In the genomic region with DNA sequence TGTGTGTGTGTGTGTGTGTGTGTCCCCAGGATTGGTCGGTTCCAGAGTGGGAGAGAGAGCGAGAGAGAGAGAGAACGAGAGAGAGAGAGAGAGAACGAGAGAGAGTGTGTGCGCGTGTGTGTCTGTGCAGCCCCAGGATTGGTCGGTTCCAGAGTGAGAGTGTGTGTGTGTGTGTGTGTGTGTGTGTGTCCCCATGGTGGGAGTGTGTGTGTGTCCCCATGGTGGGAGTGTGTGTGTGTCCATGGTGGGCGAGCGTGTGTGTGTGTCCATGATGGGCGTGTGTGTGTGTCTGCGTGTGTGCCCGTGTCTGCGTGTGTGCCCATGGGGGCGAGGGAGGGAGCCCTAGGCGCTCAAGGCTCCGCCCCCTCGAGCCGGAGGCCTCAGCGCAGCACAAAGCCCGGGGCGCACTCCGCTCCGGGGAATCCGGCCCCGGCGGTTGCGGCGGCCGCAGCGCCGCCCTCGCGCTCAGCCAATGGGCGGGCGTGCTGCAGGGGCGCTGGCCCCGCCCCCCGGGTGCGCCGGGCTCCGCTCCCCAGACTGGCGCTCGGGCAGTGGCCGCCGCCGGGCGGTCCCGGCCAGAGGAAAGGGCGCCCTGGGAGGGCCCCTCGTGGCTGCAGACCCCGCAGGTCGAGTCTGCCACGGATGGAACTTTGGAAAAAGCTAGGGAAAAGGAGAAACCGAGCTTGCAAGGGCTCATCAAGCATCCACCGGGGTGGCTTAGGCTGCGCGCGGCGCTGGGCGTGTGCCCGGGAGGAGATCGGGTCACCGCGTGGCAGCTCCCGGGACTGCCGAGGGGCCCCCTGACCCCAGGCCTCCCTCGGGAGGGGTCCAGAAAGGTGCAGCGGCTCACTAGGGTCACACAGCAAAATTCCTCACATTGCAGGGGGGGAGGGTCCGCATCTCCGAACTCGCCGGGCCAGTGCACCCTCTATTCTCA, we compare ENCODE assay signal across 1 cellular context.
A peak's percentile ranks its signal among the peaks of the same experiment; 100 is the strongest.
TF ChIP-seq lines count a peak whose summit lies in the region.

No MANE protein-coding gene starts in this region.

TF ChIP-seq in HepG2, 621 proteins besides CTCF, POLR2A, EP300 and RAD21 (continued from another document and continues in another):
- TF ChIP-seq, protein P1, sequence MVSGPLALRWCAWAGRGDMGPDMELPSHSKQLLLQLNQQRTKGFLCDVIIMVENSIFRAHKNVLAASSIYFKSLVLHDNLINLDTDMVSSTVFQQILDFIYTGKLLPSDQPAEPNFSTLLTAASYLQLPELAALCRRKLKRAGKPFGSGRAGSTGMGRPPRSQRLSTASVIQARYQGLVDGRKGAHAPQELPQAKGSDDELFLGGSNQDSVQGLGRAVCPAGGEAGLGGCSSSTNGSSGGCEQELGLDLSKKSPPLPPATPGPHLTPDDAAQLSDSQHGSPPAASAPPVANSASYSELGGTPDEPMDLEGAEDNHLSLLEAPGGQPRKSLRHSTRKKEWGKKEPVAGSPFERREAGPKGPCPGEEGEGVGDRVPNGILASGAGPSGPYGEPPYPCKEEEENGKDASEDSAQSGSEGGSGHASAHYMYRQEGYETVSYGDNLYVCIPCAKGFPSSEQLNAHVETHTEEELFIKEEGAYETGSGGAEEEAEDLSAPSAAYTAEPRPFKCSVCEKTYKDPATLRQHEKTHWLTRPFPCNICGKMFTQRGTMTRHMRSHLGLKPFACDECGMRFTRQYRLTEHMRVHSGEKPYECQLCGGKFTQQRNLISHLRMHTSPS (CRISPR knock-in tag; IDR thresholded peaks at IDR 0.05; ENCODE audit: low read depth), result no peak; the same call in 1 of the 2 replicates
- TF ChIP-seq FIP1L1 (IDR thresholded peaks at IDR 0.05; ENCODE audit: borderline replicate concordance, insufficient read depth, low read depth, low read length), result no peak
- TF ChIP-seq HMGXB3 (CRISPR knock-in tag; IDR thresholded peaks at IDR 0.05; ENCODE audit: borderline replicate concordance), result no peak
- no peak for TF ChIP-seq ZBTB42 (CRISPR knock-in tag; IDR thresholded peaks at IDR 0.05)
- TF ChIP-seq, protein P2, sequence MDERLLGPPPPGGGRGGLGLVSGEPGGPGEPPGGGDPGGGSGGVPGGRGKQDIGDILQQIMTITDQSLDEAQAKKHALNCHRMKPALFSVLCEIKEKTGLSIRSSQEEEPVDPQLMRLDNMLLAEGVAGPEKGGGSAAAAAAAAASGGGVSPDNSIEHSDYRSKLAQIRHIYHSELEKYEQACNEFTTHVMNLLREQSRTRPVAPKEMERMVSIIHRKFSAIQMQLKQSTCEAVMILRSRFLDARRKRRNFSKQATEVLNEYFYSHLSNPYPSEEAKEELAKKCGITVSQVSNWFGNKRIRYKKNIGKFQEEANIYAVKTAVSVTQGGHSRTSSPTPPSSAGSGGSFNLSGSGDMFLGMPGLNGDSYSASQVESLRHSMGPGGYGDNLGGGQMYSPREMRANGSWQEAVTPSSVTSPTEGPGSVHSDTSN (CRISPR knock-in tag; IDR thresholded peaks at IDR 0.05), result no peak
- TF ChIP-seq ZNF549 (CRISPR knock-in tag; IDR thresholded peaks at IDR 0.05), result no peak
- TF ChIP-seq MED8 (CRISPR knock-in tag; IDR thresholded peaks at IDR 0.05; ENCODE audit: insufficient replicate concordance), result no peak
- peak; percentile 76 for TF ChIP-seq ZNF691 (CRISPR knock-in tag; IDR thresholded peaks at IDR 0.05; ENCODE audit: borderline replicate concordance, low read depth)
- no peak for TF ChIP-seq NONO (IDR thresholded peaks at IDR 0.05)
- no peak for TF ChIP-seq NONO (CRISPR knock-in tag; conservative IDR thresholded peaks at IDR 0.05)
- TF ChIP-seq ZEB1 (IDR thresholded peaks at IDR 0.05; ENCODE audit: insufficient replicate concordance, low read depth), result no peak
- 0 out of 2 replicates have a peak, but pooled peaks have one; percentile 24 for TF ChIP-seq ZNF3 (CRISPR knock-in tag; IDR thresholded peaks at IDR 0.05)
- TF ChIP-seq RORA (CRISPR knock-in tag; IDR thresholded peaks at IDR 0.05), result no peak
- TF ChIP-seq FOXP1 (IDR thresholded peaks at IDR 0.05), result 0 out of 2 replicates have a peak, but pooled peaks have one; percentile 5
- TF ChIP-seq FOXP1 (CRISPR knock-in tag; IDR thresholded peaks at IDR 0.05), result no peak
- TF ChIP-seq ZNF644 (CRISPR knock-in tag; IDR thresholded peaks at IDR 0.05; ENCODE audit: low read depth), result no peak
- TF ChIP-seq XBP1 (CRISPR knock-in tag; IDR thresholded peaks at IDR 0.05), result no peak
- no peak for TF ChIP-seq ZNF557 (CRISPR knock-in tag; IDR thresholded peaks at IDR 0.05)
- no peak for TF ChIP-seq ZNF207 (IDR thresholded peaks at IDR 0.05; ENCODE audit: borderline replicate concordance)
- TF ChIP-seq ZC3H4 (CRISPR knock-in tag; IDR thresholded peaks at IDR 0.05; ENCODE audit: borderline replicate concordance), result no peak
- TF ChIP-seq, protein P3, sequence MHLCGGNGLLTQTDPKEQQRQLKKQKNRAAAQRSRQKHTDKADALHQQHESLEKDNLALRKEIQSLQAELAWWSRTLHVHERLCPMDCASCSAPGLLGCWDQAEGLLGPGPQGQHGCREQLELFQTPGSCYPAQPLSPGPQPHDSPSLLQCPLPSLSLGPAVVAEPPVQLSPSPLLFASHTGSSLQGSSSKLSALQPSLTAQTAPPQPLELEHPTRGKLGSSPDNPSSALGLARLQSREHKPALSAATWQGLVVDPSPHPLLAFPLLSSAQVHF (CRISPR knock-in tag; IDR thresholded peaks at IDR 0.05), result no peak
- no peak for TF ChIP-seq ZNF703 (CRISPR knock-in tag; IDR thresholded peaks at IDR 0.05; ENCODE audit: borderline replicate concordance)
- TF ChIP-seq ARNT2 (CRISPR knock-in tag; IDR thresholded peaks at IDR 0.05; ENCODE audit: low read depth), result 0 out of 2 replicates have a peak, but pooled peaks have one; percentile 47
- TF ChIP-seq, protein P4, sequence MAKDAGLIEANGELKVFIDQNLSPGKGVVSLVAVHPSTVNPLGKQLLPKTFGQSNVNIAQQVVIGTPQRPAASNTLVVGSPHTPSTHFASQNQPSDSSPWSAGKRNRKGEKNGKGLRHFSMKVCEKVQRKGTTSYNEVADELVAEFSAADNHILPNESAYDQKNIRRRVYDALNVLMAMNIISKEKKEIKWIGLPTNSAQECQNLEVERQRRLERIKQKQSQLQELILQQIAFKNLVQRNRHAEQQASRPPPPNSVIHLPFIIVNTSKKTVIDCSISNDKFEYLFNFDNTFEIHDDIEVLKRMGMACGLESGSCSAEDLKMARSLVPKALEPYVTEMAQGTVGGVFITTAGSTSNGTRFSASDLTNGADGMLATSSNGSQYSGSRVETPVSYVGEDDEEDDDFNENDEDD (CRISPR knock-in tag; IDR thresholded peaks at IDR 0.05; ENCODE audit: borderline replicate concordance), result no peak
- TF ChIP-seq SRSF4 (IDR thresholded peaks at IDR 0.05; ENCODE audit: low read depth, low read length, poor library complexity, severe bottlenecking), result peak; percentile 33
- TF ChIP-seq ETV5 (CRISPR knock-in tag; IDR thresholded peaks at IDR 0.05; ENCODE audit: borderline replicate concordance), result no peak
- TF ChIP-seq HNRNPUL1 (IDR thresholded peaks at IDR 0.05; ENCODE audit: low read depth, low read length), result no peak
- no peak for TF ChIP-seq JDP2 (CRISPR knock-in tag; IDR thresholded peaks at IDR 0.05; ENCODE audit: borderline replicate concordance)
- TF ChIP-seq, protein P5, sequence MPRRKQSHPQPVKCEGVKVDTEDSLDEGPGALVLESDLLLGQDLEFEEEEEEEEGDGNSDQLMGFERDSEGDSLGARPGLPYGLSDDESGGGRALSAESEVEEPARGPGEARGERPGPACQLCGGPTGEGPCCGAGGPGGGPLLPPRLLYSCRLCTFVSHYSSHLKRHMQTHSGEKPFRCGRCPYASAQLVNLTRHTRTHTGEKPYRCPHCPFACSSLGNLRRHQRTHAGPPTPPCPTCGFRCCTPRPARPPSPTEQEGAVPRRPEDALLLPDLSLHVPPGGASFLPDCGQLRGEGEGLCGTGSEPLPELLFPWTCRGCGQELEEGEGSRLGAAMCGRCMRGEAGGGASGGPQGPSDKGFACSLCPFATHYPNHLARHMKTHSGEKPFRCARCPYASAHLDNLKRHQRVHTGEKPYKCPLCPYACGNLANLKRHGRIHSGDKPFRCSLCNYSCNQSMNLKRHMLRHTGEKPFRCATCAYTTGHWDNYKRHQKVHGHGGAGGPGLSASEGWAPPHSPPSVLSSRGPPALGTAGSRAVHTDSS (CRISPR knock-in tag; conservative IDR thresholded peaks at IDR 0.05), result no peak
- TF ChIP-seq ZNF343 (CRISPR knock-in tag; IDR thresholded peaks at IDR 0.05), result peak; percentile 31; the same call in 1 of the 2 replicates
- peak; percentile 92; the same call in 1 of the 2 replicates for TF ChIP-seq ZSCAN30 (CRISPR knock-in tag; IDR thresholded peaks at IDR 0.05)
- TF ChIP-seq DMTF1 (CRISPR knock-in tag; IDR thresholded peaks at IDR 0.05), result 0 out of 2 replicates have a peak, but pooled peaks have one; percentile 53
- no peak; a peak in 1 of 4 replicates for TF ChIP-seq KLF16 (CRISPR knock-in tag; IDR thresholded peaks at IDR 0.05)
- TF ChIP-seq, protein P6, sequence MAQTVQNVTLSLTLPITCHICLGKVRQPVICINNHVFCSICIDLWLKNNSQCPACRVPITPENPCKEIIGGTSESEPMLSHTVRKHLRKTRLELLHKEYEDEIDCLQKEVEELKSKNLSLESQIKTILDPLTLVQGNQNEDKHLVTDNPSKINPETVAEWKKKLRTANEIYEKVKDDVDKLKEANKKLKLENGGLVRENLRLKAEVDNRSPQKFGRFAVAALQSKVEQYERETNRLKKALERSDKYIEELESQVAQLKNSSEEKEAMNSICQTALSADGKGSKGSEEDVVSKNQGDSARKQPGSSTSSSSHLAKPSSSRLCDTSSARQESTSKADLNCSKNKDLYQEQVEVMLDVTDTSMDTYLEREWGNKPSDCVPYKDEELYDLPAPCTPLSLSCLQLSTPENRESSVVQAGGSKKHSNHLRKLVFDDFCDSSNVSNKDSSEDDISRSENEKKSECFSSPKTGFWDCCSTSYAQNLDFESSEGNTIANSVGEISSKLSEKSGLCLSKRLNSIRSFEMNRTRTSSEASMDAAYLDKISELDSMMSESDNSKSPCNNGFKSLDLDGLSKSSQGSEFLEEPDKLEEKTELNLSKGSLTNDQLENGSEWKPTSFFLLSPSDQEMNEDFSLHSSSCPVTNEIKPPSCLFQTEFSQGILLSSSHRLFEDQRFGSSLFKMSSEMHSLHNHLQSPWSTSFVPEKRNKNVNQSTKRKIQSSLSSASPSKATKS (CRISPR knock-in tag; IDR thresholded peaks at IDR 0.05), result peak; percentile 93
- TF ChIP-seq FOSL1 (CRISPR knock-in tag; IDR thresholded peaks at IDR 0.05; ENCODE audit: borderline replicate concordance), result no peak
- 0 out of 2 replicates have a peak, but pooled peaks have one; percentile 34 for TF ChIP-seq POGZ (CRISPR knock-in tag; IDR thresholded peaks at IDR 0.05)
- no peak for TF ChIP-seq ZFP41 (CRISPR knock-in tag; IDR thresholded peaks at IDR 0.05; ENCODE audit: borderline replicate concordance)
- TF ChIP-seq, protein P7, sequence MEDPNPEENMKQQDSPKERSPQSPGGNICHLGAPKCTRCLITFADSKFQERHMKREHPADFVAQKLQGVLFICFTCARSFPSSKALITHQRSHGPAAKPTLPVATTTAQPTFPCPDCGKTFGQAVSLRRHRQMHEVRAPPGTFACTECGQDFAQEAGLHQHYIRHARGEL (CRISPR knock-in tag; IDR thresholded peaks at IDR 0.05), result no peak
- TF ChIP-seq, protein P8, sequence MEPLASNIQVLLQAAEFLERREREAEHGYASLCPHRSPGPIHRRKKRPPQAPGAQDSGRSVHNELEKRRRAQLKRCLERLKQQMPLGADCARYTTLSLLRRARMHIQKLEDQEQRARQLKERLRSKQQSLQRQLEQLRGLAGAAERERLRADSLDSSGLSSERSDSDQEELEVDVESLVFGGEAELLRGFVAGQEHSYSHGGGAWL (CRISPR knock-in tag; IDR thresholded peaks at IDR 0.05), result no peak
- no peak for TF ChIP-seq ELF1 (CRISPR knock-in tag; IDR thresholded peaks at IDR 0.05)
- peak; percentile 96 for TF ChIP-seq POLR2G (IDR thresholded peaks at IDR 0.05; ENCODE audit: low read depth, low read length)
- TF ChIP-seq TSC22D2 (CRISPR knock-in tag; IDR thresholded peaks at IDR 0.05; ENCODE audit: borderline replicate concordance), result no peak
